Comparison of ENCODE assay signal across 13 cellular contexts in the genomic region with DNA sequence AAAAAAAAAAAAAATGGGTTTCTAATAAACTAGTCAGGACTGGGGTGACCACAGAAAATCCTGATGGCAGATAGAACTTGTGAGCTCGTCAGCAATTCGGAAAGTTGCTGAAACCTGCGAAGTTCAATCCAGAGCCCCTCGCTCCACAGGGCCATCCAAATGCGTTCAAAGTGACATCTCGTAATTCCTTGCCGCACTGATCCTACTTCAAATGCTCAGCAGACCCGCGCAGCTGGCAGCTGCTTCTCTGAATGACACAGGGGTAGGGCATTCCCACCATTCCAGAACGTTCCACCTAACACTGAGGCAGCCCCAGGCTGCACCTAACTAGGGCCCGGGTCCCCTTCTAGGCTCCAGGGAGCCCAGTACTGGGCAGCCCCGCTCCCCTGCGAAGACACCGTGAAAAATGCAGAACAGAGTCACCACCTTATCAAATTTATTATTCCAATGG. TPM values are rescaled to one million over a fixed set of nuclear protein-coding genes. Genes with fewer than 3 reads are reported as not detected.
DNase-seq lines count a peak whose midpoint lies in the region; ATAC-seq, FAIRE-seq and TF ChIP-seq lines count a peak whose summit lies in the region.
"Had no signal": no experiment of that assay in that cellular context is flagged by ENCODE, and none has a peak within 500 bp of the region (broad histone marks: within the 10 kb centered on the region; RNA-seq: fewer than 3 reads in every experiment).

No MANE protein-coding gene starts in this region.

- peaks cover 31% of the 10 kb centered on the region for H3K79me2 ChIP-seq in GM23338 (replicated peaks; ENCODE audit: insufficient read depth)
- peaks cover 0 to 23% of the 10 kb centered on the region in 2 experiments; a peak in 2 of 4 replicates for H3K79me2 ChIP-seq in H1 (ENCODE audit: control insufficient read depth in 1 of 2, insufficient read depth in 2 of 2, low read length in 2 of 2)

- H3K4me1 ChIP-seq in GM23338 (ENCODE audit: insufficient read depth) (no peaks in the 10 kb centered on the region; the same call in 1 of the 2 replicates), H1 (replicated peaks in 1 of 4; ENCODE audit: control insufficient read depth in 3 of 4, insufficient read depth in 4 of 4, low read length in 3 of 4) (no peaks in the 10 kb centered on the region; a peak in 3 of 7 replicates), prostate gland (replicated peaks) (no peaks in the 10 kb centered on the region), A673 (ENCODE audit: insufficient read depth, low read length, poor library complexity, severe bottlenecking) (no peaks in the 10 kb centered on the region)

- no peaks in the 10 kb centered on the region for H3K9me3 Mint-ChIP-seq in CD14-positive monocyte
- no peaks in the 10 kb centered on the region; the same call in 2 of the 3 replicates for H3K9me3 Mint-ChIP-seq in GM23338

- no peak overlapping the region for H2BK15ac ChIP-seq in H1 (ENCODE audit: low read length)

- intact Hi-C loops in CD14-positive monocyte (cut with micrococcal nuclease) = no loop called here
- intact Hi-C loops in prostate gland (cut with DNase I) = no loop called here
- intact Hi-C loops in A673 (cut with micrococcal nuclease; ENCODE audit: unreplicated experiment) = no loop called here

- H4K20me1 ChIP-seq in GM23338 (replicated peaks; ENCODE audit: insufficient read depth) (peaks cover 30% of the 10 kb centered on the region), H1 (replicated peaks in 1 of 2; ENCODE audit: control insufficient read depth in 1 of 2, insufficient read depth in 2 of 2, low read length in 2 of 2) (peaks cover 45 to 47% of the 10 kb centered on the region in 2 experiments)

- H3K9me3 ChIP-seq in H1 (ENCODE audit: insufficient read depth in 2 of 2, low read depth in 1 of 2, low read length in 1 of 2) (no peaks in the 10 kb centered on the region), prostate gland (no peaks in the 10 kb centered on the region), A673 (ENCODE audit: low read depth, low read length, poor library complexity, severe bottlenecking) (no peaks in the 10 kb centered on the region)

- TF ChIP-seq RAD21 in H1 (IDR thresholded peaks at IDR 0.05 in 1 of 2, conservative IDR thresholded peaks at IDR 0.05 in 1 of 2; ENCODE audit: low read depth in 2 of 2, low read length in 2 of 2) = no peak

- TF ChIP-seq EP300 in H1 (IDR thresholded peaks at IDR 0.05; ENCODE audit: borderline replicate concordance in 1 of 2, low read depth in 2 of 2, low read length in 2 of 2) = no peak

- peak overlapping the region; percentile 87; the same call in 1 of the 2 replicates for H3K27ac ChIP-seq in GM23338 (ENCODE audit: low read depth)
- H3K27ac ChIP-seq in H1 (ENCODE audit: low read depth, low read length) = no peak overlapping the region
- H3K27ac ChIP-seq in prostate gland = no peak overlapping the region
- H3K27ac ChIP-seq in A673 (ENCODE audit: low read depth, low read length, poor library complexity, severe bottlenecking) = no peak overlapping the region

- peak; percentile 53 to 73; a peak in 2 of 3 replicates for TF ChIP-seq POLR2A in H1 (IDR thresholded peaks at IDR 0.05; ENCODE audit: control extremely low read depth in 1 of 2, low read depth in 2 of 2, low read length in 2 of 2)
- TF ChIP-seq POLR2A in prostate gland (IDR thresholded peaks at IDR 0.05) = no peak

- CTCF ChIA-PET in H1 (lab: Charles Lee; ENCODE audit: partially characterized antibody) (interaction anchor here (0.6 to 1.0 kb wide), 3 partner anchors 12 to 248 kb away, joined by 3 to 8 read pairs (median 3); no protein-coding TSS in a partner anchor), A673 (lab: Charles Lee) (no interaction called here)

- no peaks in the 10 kb centered on the region for H3K23me2 ChIP-seq in H1 (ENCODE audit: low read depth, low read length)

- H3K9ac ChIP-seq in H1 (replicated peaks in 1 of 4; ENCODE audit: extremely low read depth in 1 of 4, low read depth in 3 of 4, low read length in 3 of 4) = no peak overlapping the region

- H3K4me3 Mint-ChIP-seq in CD14-positive monocyte (no peak overlapping the region), GM23338 (0 out of 3 replicates have a peak overlapping the region, but pooled peaks have one; percentile 16)

- H4K8ac ChIP-seq in H1 (ENCODE audit: extremely low read depth, insufficient read depth, low read length) = no peak overlapping the region

- no peak overlapping the region for H2BK20ac ChIP-seq in H1 (ENCODE audit: low read length)

- H3K36me3 ChIP-seq in GM23338 (ENCODE audit: insufficient read depth) (peaks cover 44% of the 10 kb centered on the region), H1 (ENCODE audit: control insufficient read depth in 2 of 4, insufficient read depth in 4 of 4, low read length in 3 of 4) (peaks cover 47 to 58% (median 55%) of the 10 kb centered on the region in 4 experiments), prostate gland (peaks cover 43 to 47% of the 10 kb centered on the region in 2 donors), A673 (ENCODE audit: insufficient read depth, low read length, poor library complexity, severe bottlenecking) (peaks cover 58% of the 10 kb centered on the region)

- H3K4me3 ChIP-seq in GM23338 = no peak overlapping the region
- no peak overlapping the region for H3K4me3 ChIP-seq in H1 (ENCODE audit: extremely low read depth in 1 of 4, insufficient read depth in 2 of 4, low read depth in 3 of 4, low read length in 4 of 4)
- H3K4me3 ChIP-seq in prostate gland = no peak overlapping the region
- H3K4me3 ChIP-seq in A673 (ENCODE audit: low read depth, low read length, poor library complexity, severe bottlenecking) = no peak overlapping the region

- H2BK12ac ChIP-seq in H1 (ENCODE audit: low read depth, low read length) = no peak overlapping the region

- DNase-seq in CD14-positive monocyte (ENCODE audit: low spot score) (no peak), GM23338 (ENCODE audit: low spot score) (peak; percentile 22), H1 (ENCODE audit: low read depth in 1 of 2, low spot score in 2 of 2) (peak in 1 of 2 experiments; percentile 49), prostate gland (ENCODE audit: low spot score) (no peak), CD1c-positive myeloid dendritic cell (ENCODE audit: extremely low spot score) (no peak), A673 (ENCODE audit: low spot score) (no peak)
- DNase-seq: activated gamma-delta T cell, cortex of kidney, foreskin fibroblast, left cardiac atrium, NCI-H2171 treated with DMSO at 0.1 percent for 48 hours had no signal

- peaks cover 7% of the 10 kb centered on the region; the same call in 1 of the 2 replicates for H3K79me1 ChIP-seq in H1 (ENCODE audit: low read depth, low read length)

- H4K5ac ChIP-seq in H1 (ENCODE audit: insufficient read length, low read depth, low read length) = no peak overlapping the region

- H3F3A ChIP-seq in GM23338 (replicated peaks; ENCODE audit: low read depth) = peaks cover 68% of the 10 kb centered on the region

- POLR2A ChIA-PET in H1 (lab: Charles Lee; ENCODE audit: partially characterized antibody) = interaction anchor here (0.6 to 12.0 kb wide), 15 partner anchors 9 to 367 kb away, joined by 3 to 870 read pairs (median 3); partner anchors contain the start of genes DAPK3, EEF2 and NMRK2
- POLR2A ChIA-PET in A673 (lab: Charles Lee; ENCODE audit: low non-redundant PET) = interaction anchor here (0.6 kb wide), 1 partner anchor 10 kb away, joined by 11 read pairs; the partner anchor contains the start of gene EEF2

- H3K27me3 Mint-ChIP-seq in CD14-positive monocyte (ENCODE audit: low read depth in 3 of 3) (peaks cover 0 to 2% (median 0%) of the 10 kb centered on the region in 3 donors), GM23338 (ENCODE audit: insufficient read depth, low read depth, poor library complexity) (peaks cover 27% of the 10 kb centered on the region)

- H2AFZ ChIP-seq in GM23338 (no peak overlapping the region), H1 (ENCODE audit: low read length) (no peak overlapping the region)

- H3K4me1 Mint-ChIP-seq in CD14-positive monocyte (peaks cover 1% of the 10 kb centered on the region), GM23338 (peaks cover 5% of the 10 kb centered on the region; the same call in 2 of the 3 replicates)

- H4K91ac ChIP-seq in H1 (replicated peaks; ENCODE audit: insufficient read length, low read length) = no peak overlapping the region

- H2BK120ac ChIP-seq in H1 (replicated peaks; ENCODE audit: low read depth, low read length) = no peak overlapping the region

- no peak overlapping the region for H3K18ac ChIP-seq in H1 (ENCODE audit: extremely low read depth, low read length)

- TF ChIP-seq CTCF in CD14-positive monocyte (IDR thresholded peaks at IDR 0.05) (no peak), GM23338 (conservative IDR thresholded peaks at IDR 0.05; ENCODE audit: low read depth in 2 of 2) (no peak), H1 (IDR thresholded peaks at IDR 0.05; ENCODE audit: control extremely low read depth in 1 of 3, insufficient read depth in 1 of 3, low read depth in 1 of 3, low read length in 3 of 3) (no peak), prostate gland (IDR thresholded peaks at IDR 0.05) (no peak), A673 (conservative IDR thresholded peaks at IDR 0.05; ENCODE audit: low read depth, low read length) (no peak)

- no peak overlapping the region for H3K14ac ChIP-seq in H1 (ENCODE audit: insufficient read length)

- BruUV-seq in A673 (replicated peaks; lab: Mats Ljungman, UMichigan) = no TSS peak

- H3K36me3 Mint-ChIP-seq in CD14-positive monocyte (peaks cover 45 to 56% of the 10 kb centered on the region in 2 donors), GM23338 (ENCODE audit: low read depth) (peaks cover 64% of the 10 kb centered on the region)

- H3K9me2 ChIP-seq in GM23338 (ENCODE audit: insufficient read depth) = no peaks in the 10 kb centered on the region

- H3K23ac ChIP-seq in H1 (ENCODE audit: insufficient read length) = no peak overlapping the region

- no peak overlapping the region for H3K4ac ChIP-seq in H1 (replicated peaks; ENCODE audit: insufficient read length, low read depth, low read length)

- no peak for FAIRE-seq in H1 (lab: Jason Lieb, UNC)

- H2BK5ac ChIP-seq in H1 (ENCODE audit: low read depth, low read length) = no peak overlapping the region

- H3K27ac Mint-ChIP-seq in CD14-positive monocyte (peak overlapping the region in 4 of 7 donors; percentile 13 to 48 (median 14)), GM23338 (no peak overlapping the region)

- H3K4me2 ChIP-seq in GM23338 = no peak overlapping the region
- H3K4me2 ChIP-seq in H1 (ENCODE audit: insufficient read depth in 1 of 2, low read depth in 2 of 2, low read length in 2 of 2) = no peak overlapping the region

- no peak overlapping the region for H3K56ac ChIP-seq in H1 (replicated peaks; ENCODE audit: insufficient read length, low read depth, low read length)

- 98% methylated on average over 14 of the region's 14 CpGs; no CpG with 5 or more reads in 1 of the 2 experiments for WGBS in H1 (ENCODE audit: extremely low coverage in 1 of 2, insufficient coverage in 1 of 2, insufficient read length in 1 of 2, insufficient replicate concordance in 2 of 2, low coverage in 1 of 2, low lambda C conversion rate in 2 of 2, missing lambda C conversion rate in 1 of 2), 2 experiments
- WGBS in prostate gland = 80% methylated on average over 14 of the region's 14 CpGs

- no peak for ATAC-seq in GM23338
- ATAC-seq: left cardiac atrium had no signal

- H2AK5ac ChIP-seq in H1 (ENCODE audit: low read depth, low read length) = no peak overlapping the region

- H3K27me3 ChIP-seq in GM23338 (ENCODE audit: insufficient read depth) = no peaks in the 10 kb centered on the region
- no peaks in the 10 kb centered on the region for H3K27me3 ChIP-seq in H1 (replicated peaks in 1 of 4; ENCODE audit: control insufficient read depth in 3 of 4, extremely low read depth in 1 of 4, insufficient read depth in 3 of 4, low read length in 3 of 4)
- no peaks in the 10 kb centered on the region for H3K27me3 ChIP-seq in prostate gland (replicated peaks; ENCODE audit: insufficient read depth)
- H3K27me3 ChIP-seq in A673 (replicated peaks; ENCODE audit: insufficient read depth, low read depth, low read length, poor library complexity) = no peaks in the 10 kb centered on the region

RNA-seq across cellular contexts. Expression of gene DAPK3, which starts 4.8 kb away (rescaled TPM):
- polyA plus RNA-seq in CD14-positive monocyte = 10 to 100 TPM; 13.7 to 21.8 TPM
- 95.6 and 105 TPM in 2 replicates for total RNA-seq in GM23338 (2014; rRNA removed; shearing (Covaris generic))
- 30.7 and 32.1 TPM in 2 replicates for polyA plus RNA-seq in GM23338 (2016; fragmentation: Nextera tagmentation; extraction: Ambion mirVana)
- 78.1 and 80.8 TPM in 2 replicates for total RNA-seq in H1 (2021; fragmentation: NEBNext Ultra II Directional; extraction: Animal tissue kit (Norgen Biotek cat#: 25700))
- 53.2 and 76.8 TPM in 2 replicates for polyA plus RNA-seq in H1 (2011; rRNA removed)
- 70.8 TPM for polyA plus RNA-seq in H1 (2011; cell fraction: cytosol; rRNA removed)
- 106 TPM for polyA plus RNA-seq in H1 (2011; cell fraction: nucleus; rRNA removed)
- 67.8 to 88.3 TPM (median 85.3 TPM) in 4 replicates for polyA plus RNA-seq in H1 (2012, experiment 1 of 2)
- 51.5 TPM for polyA plus RNA-seq in H1 (2012, experiment 2 of 2)
- polyA plus RNA-seq in H1 (2013, experiment 1 of 2) = 41.4 TPM
- 42.2 TPM for polyA plus RNA-seq in H1 (2013, experiment 2 of 2)
- polyA minus RNA-seq in H1 (2011; rRNA and poly(A)+ RNA removed) = 29.4 and 48.1 TPM in 2 replicates
- 45.4 TPM for polyA minus RNA-seq in H1 (2011; cell fraction: cytosol; rRNA and poly(A)+ RNA removed)
- polyA minus RNA-seq in H1 (2011; cell fraction: nucleus; rRNA and poly(A)+ RNA removed) = 29.7 TPM
- total RNA-seq in prostate gland = 100 to 1,000 TPM in 1 of 2 donors, 10 to 100 TPM in 1; 87.1 to 107 TPM
- 58.3 and 65.9 TPM in 2 replicates for total RNA-seq in A673 (2021)

RNA-seq across cellular contexts. Expression of gene EEF2, which starts 9.6 kb away (rescaled TPM):
- polyA plus RNA-seq in CD14-positive monocyte = 100 to 1,000 TPM; 264 to 323 TPM
- 2,892 and 2,987 TPM in 2 replicates for total RNA-seq in GM23338 (2014; rRNA removed; shearing (Covaris generic))
- 772 and 1,028 TPM in 2 replicates for polyA plus RNA-seq in GM23338 (2016; fragmentation: Nextera tagmentation; extraction: Ambion mirVana)
- 3,380 and 3,443 TPM in 2 replicates for total RNA-seq in H1 (2021; fragmentation: NEBNext Ultra II Directional; extraction: Animal tissue kit (Norgen Biotek cat#: 25700))
- 1,554 and 2,482 TPM in 2 replicates for polyA plus RNA-seq in H1 (2011; rRNA removed)
- polyA plus RNA-seq in H1 (2011; cell fraction: cytosol; rRNA removed) = 2,432 TPM
- 2,476 TPM for polyA plus RNA-seq in H1 (2011; cell fraction: nucleus; rRNA removed)
- 3,535 to 4,309 TPM (median 3,652 TPM) in 4 replicates for polyA plus RNA-seq in H1 (2012, experiment 1 of 2)
- 3,970 TPM for polyA plus RNA-seq in H1 (2012, experiment 2 of 2)
- 1,821 TPM for polyA plus RNA-seq in H1 (2013, experiment 1 of 2)
- 1,896 TPM for polyA plus RNA-seq in H1 (2013, experiment 2 of 2)
- 1,497 and 1,567 TPM in 2 replicates for polyA minus RNA-seq in H1 (2011; rRNA and poly(A)+ RNA removed)
- 2,226 TPM for polyA minus RNA-seq in H1 (2011; cell fraction: cytosol; rRNA and poly(A)+ RNA removed)
- 1,168 TPM for polyA minus RNA-seq in H1 (2011; cell fraction: nucleus; rRNA and poly(A)+ RNA removed)
- 1,000 to 10,000 TPM; 1,974 to 1,998 TPM for total RNA-seq in prostate gland
- 2,701 and 2,706 TPM in 2 replicates for total RNA-seq in A673 (2021)

RNA-seq across cellular contexts. Expression of gene PIAS4, which starts 31.9 kb away (rescaled TPM):
- polyA plus RNA-seq in CD14-positive monocyte (1 to 10 TPM; 2.3 to 5.9 TPM), GM23338 (2016; fragmentation: Nextera tagmentation; extraction: Ambion mirVana) (17.0 and 20.0 TPM in 2 replicates), H1 (2011; rRNA removed) (30.2 and 50.9 TPM in 2 replicates)
- 34.1 and 48.4 TPM in 2 replicates for total RNA-seq in GM23338 (2014; rRNA removed; shearing (Covaris generic))
- total RNA-seq in H1 (2021; fragmentation: NEBNext Ultra II Directional; extraction: Animal tissue kit (Norgen Biotek cat#: 25700)) = 41.4 and 51.4 TPM in 2 replicates
- polyA plus RNA-seq in H1 (2011; cell fraction: cytosol; rRNA removed) = 20.8 TPM
- polyA plus RNA-seq in H1 (2011; cell fraction: nucleus; rRNA removed) = 63.1 TPM
- 38.4 to 43.8 TPM (median 41.8 TPM) in 4 replicates for polyA plus RNA-seq in H1 (2012, experiment 1 of 2)
- 41.0 TPM for polyA plus RNA-seq in H1 (2012, experiment 2 of 2)
- polyA plus RNA-seq in H1 (2013, experiment 1 of 2) = 50.9 TPM
- polyA plus RNA-seq in H1 (2013, experiment 2 of 2) = 51.6 TPM
- 15.1 and 22.0 TPM in 2 replicates for polyA minus RNA-seq in H1 (2011; rRNA and poly(A)+ RNA removed)
- 18.9 TPM for polyA minus RNA-seq in H1 (2011; cell fraction: cytosol; rRNA and poly(A)+ RNA removed)
- 25.7 TPM for polyA minus RNA-seq in H1 (2011; cell fraction: nucleus; rRNA and poly(A)+ RNA removed)
- total RNA-seq in prostate gland (10 to 100 TPM; 25.3 to 70.0 TPM), A673 (2021) (48.1 and 59.1 TPM in 2 replicates)

RNA-seq across cellular contexts. Expression of gene NMRK2, which starts 42.8 kb away (rescaled TPM):
- polyA plus RNA-seq in CD14-positive monocyte (not detected), GM23338 (2016; fragmentation: Nextera tagmentation; extraction: Ambion mirVana) (65.3 and 69.3 TPM in 2 replicates), H1 (2011; rRNA removed) (206 and 227 TPM in 2 replicates)
- 55.9 and 57.3 TPM in 2 replicates for total RNA-seq in GM23338 (2014; rRNA removed; shearing (Covaris generic))
- total RNA-seq in H1 (2021; fragmentation: NEBNext Ultra II Directional; extraction: Animal tissue kit (Norgen Biotek cat#: 25700)) = 86.2 and 87.4 TPM in 2 replicates
- 162 TPM for polyA plus RNA-seq in H1 (2011; cell fraction: cytosol; rRNA removed)
- polyA plus RNA-seq in H1 (2011; cell fraction: nucleus; rRNA removed) = 147 TPM
- 91.2 to 153 TPM (median 146 TPM) in 4 replicates for polyA plus RNA-seq in H1 (2012, experiment 1 of 2)
- polyA plus RNA-seq in H1 (2012, experiment 2 of 2) = 175 TPM
- polyA plus RNA-seq in H1 (2013, experiment 1 of 2) = 74.9 TPM
- polyA plus RNA-seq in H1 (2013, experiment 2 of 2) = 74.3 TPM
- 24.2 and 37.1 TPM in 2 replicates for polyA minus RNA-seq in H1 (2011; rRNA and poly(A)+ RNA removed)
- polyA minus RNA-seq in H1 (2011; cell fraction: cytosol; rRNA and poly(A)+ RNA removed) = 54.2 TPM
- 39.7 TPM for polyA minus RNA-seq in H1 (2011; cell fraction: nucleus; rRNA and poly(A)+ RNA removed)
- total RNA-seq in prostate gland (1 to 10 TPM in 1 of 2 donors, under 1 TPM in 1; 0.64 to 1.8 TPM), A673 (2021) (not detected in 2 replicates)
- total RNA-seq: RPMI7951, subcutaneous adipose tissue had no signal
